Comparison of ENCODE assay signal across 26 cellular contexts in the genomic region with DNA sequence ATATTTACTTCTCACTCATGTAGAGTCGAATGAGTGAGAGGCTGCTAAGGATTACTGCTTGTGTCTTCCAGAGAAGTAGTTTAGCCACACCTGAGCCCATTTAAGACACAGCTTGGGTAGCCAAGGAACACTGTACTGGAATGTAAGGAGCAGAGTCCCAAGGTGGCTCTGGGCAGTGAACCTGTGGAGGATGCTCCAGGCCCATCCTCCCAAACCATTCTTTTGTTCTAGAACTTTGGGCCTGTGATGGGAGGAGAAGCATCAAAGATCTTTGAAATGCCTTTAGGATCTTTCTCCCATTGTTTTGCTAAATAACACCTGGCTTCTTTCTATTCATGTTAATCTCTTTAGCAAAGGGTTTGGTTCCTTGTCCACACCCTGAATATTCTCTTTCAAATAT.
"Had no signal": no experiment of that assay in that cellular context is flagged by ENCODE, and none has a peak within 500 bp of the region (broad histone marks: within the 10 kb centered on the region; RNA-seq: fewer than 3 reads in every experiment).

No MANE protein-coding gene starts in this region.

- H3K4me1 Mint-ChIP-seq: activated CD8-positive, alpha-beta memory T cell treated with anti-CD3 and anti-CD28 coated beads, Interleukin-2, amount 10 ng/mL, durations not matched to agents 7 days and 5 days; activated naive CD4-positive, alpha-beta T cell treated with anti-CD3 and anti-CD28 coated beads, Interleukin-2, amount 50 U/mL, for 24 hours; activated naive CD8-positive, alpha-beta T cell treated with anti-CD3 and anti-CD28 coated beads, Interleukin-2, amount 50 U/mL, for 24 hours; central memory CD8-positive, alpha-beta T cell had no signal

- H3K36me3 Mint-ChIP-seq: activated CD8-positive, alpha-beta memory T cell treated with anti-CD3 and anti-CD28 coated beads, Interleukin-2, amount 10 ng/mL, durations not matched to agents 7 days and 5 days; activated naive CD4-positive, alpha-beta T cell treated with anti-CD3 and anti-CD28 coated beads, Interleukin-2, amount 50 U/mL, for 24 hours; natural killer cell treated with Interleukin-12 subunit alpha and Interleukin-12 subunit beta and Interleukin-15 and Interleukin-18, amount 100 ng/mL, for 72 hours had no signal

- H3K4me3 ChIP-seq: breast epithelium, esophagus muscularis mucosa, heart left ventricle, left ventricle myocardium inferior, lung, mucosa of descending colon, tibial nerve had no signal

- H3K27ac Mint-ChIP-seq: activated CD8-positive, alpha-beta memory T cell treated with anti-CD3 and anti-CD28 coated beads, Interleukin-2, amount 10 ng/mL, durations not matched to agents 7 days and 5 days; activated CD8-positive, alpha-beta T cell treated with anti-CD3 and anti-CD28 coated beads, Interleukin-2, amount 10 ng/mL, durations not matched to agents 7 days and 5 days; activated naive CD4-positive, alpha-beta T cell treated with anti-CD3 and anti-CD28 coated beads, Interleukin-2, amount 50 U/mL, for 24 hours; activated naive CD8-positive, alpha-beta T cell treated with anti-CD3 and anti-CD28 coated beads, Interleukin-2, amount 50 U/mL, for 24 hours; activated T-helper 2 cell treated with anti-CD3 and anti-CD28 coated beads, Interferon-gamma antibody, Interleukin-2, Interleukin-4, amounts not matched to agents 10 μg/mL and 5 μg/mL and 100 μg/mL, durations not matched to agents 14 hours and 24 hours and 36 hours; dendritic cell treated with granulocyte-macrophage colony-stimulating factor and Interleukin-4, amounts not matched to agents 40 ng/mL and 50 ng/mL, for 4 days; natural killer cell treated with Interleukin-12 subunit alpha and Interleukin-12 subunit beta and Interleukin-15 and Interleukin-18, amount 100 ng/mL, for 72 hours; T-helper 1 cell treated with Interleukin-12 subunit alpha and Interleukin-12 subunit beta and Interleukin-4 antibody, amounts not matched to agents 30 μg/mL and 1 μg/mL, for 36 hours had no signal

- H3K9me3 ChIP-seq: breast epithelium, esophagus muscularis mucosa, heart left ventricle, left ventricle myocardium inferior, mucosa of descending colon, tibial nerve had no signal

- H3K4me3 Mint-ChIP-seq: activated CD8-positive, alpha-beta memory T cell treated with anti-CD3 and anti-CD28 coated beads, Interleukin-2, amount 10 ng/mL, durations not matched to agents 7 days and 5 days; activated CD8-positive, alpha-beta T cell treated with anti-CD3 and anti-CD28 coated beads, Interleukin-2, amount 10 ng/mL, durations not matched to agents 7 days and 5 days; activated naive CD4-positive, alpha-beta T cell treated with anti-CD3 and anti-CD28 coated beads, Interleukin-2, amount 50 U/mL, for 24 hours; activated naive CD8-positive, alpha-beta T cell treated with anti-CD3 and anti-CD28 coated beads, Interleukin-2, amount 50 U/mL, for 24 hours; central memory CD8-positive, alpha-beta T cell; dendritic cell treated with granulocyte-macrophage colony-stimulating factor and Interleukin-4, amounts not matched to agents 40 ng/mL and 50 ng/mL, for 4 days; natural killer cell treated with Interleukin-12 subunit alpha and Interleukin-12 subunit beta and Interleukin-15 and Interleukin-18, amount 100 ng/mL, for 72 hours; T-helper 1 cell treated with Interleukin-12 subunit alpha and Interleukin-12 subunit beta and Interleukin-4 antibody, amounts not matched to agents 30 μg/mL and 1 μg/mL, for 36 hours had no signal

- H3K9me3 Mint-ChIP-seq: activated naive CD4-positive, alpha-beta T cell treated with anti-CD3 and anti-CD28 coated beads, Interleukin-2, amount 50 U/mL, for 24 hours; activated naive CD8-positive, alpha-beta T cell treated with anti-CD3 and anti-CD28 coated beads, Interleukin-2, amount 50 U/mL, for 24 hours; activated T-helper 2 cell treated with anti-CD3 and anti-CD28 coated beads, Interferon-gamma antibody, Interleukin-2, Interleukin-4, amounts not matched to agents 10 μg/mL and 5 μg/mL and 100 μg/mL, durations not matched to agents 14 hours and 24 hours and 36 hours; dendritic cell treated with granulocyte-macrophage colony-stimulating factor and Interleukin-4, amounts not matched to agents 40 ng/mL and 50 ng/mL, for 4 days; T-helper 1 cell treated with Interleukin-12 subunit alpha and Interleukin-12 subunit beta and Interleukin-4 antibody, amounts not matched to agents 30 μg/mL and 1 μg/mL, for 36 hours had no signal

- H3K4me1 ChIP-seq: breast epithelium, esophagus muscularis mucosa, foreskin keratinocyte, heart left ventricle, left ventricle myocardium inferior, tibial nerve had no signal

- H3K36me3 ChIP-seq: breast epithelium, esophagus muscularis mucosa, heart left ventricle, left ventricle myocardium inferior, tibial nerve had no signal

- DNase-seq: activated CD4-positive, alpha-beta T cell treated with anti-CD3 and anti-CD28 coated beads, Interleukin-2, amount 50 U/mL, for 1 hour; activated CD8-positive, alpha-beta memory T cell treated with anti-CD3 and anti-CD28 coated beads, Interleukin-2, amount 10 ng/mL, durations not matched to agents 7 days and 5 days; activated CD8-positive, alpha-beta T cell treated with anti-CD3 and anti-CD28 coated beads, Interleukin-2, amount 10 ng/mL, durations not matched to agents 7 days and 5 days; activated naive CD8-positive, alpha-beta T cell treated with anti-CD3 and anti-CD28 coated beads, Interleukin-2, amount 50 U/mL, for 24 hours; activated T-cell treated with anti-CD3 and anti-CD28 coated beads, Interleukin-2, amount 50 U/mL, for 48 hours; foreskin keratinocyte; heart left ventricle; hypothalamus; islet precursor cell; left ventricle myocardium inferior; mucosa of descending colon; posterior cingulate gyrus; right cardiac atrium; stimulated activated CD4-positive, alpha-beta T cell treated with anti-CD3 and anti-CD28 coated beads, Interleukin-15, amount 100 ng/mL, for 24 hours; stimulated activated naive CD4-positive, alpha-beta T cell treated with Interleukin-2 at 50 U/mL for 16 hours; T1000 had no signal

- H3K27ac ChIP-seq: breast epithelium, esophagus muscularis mucosa, foreskin keratinocyte, heart left ventricle, left ventricle myocardium inferior, tibial nerve had no signal

- H3K27me3 Mint-ChIP-seq: activated CD8-positive, alpha-beta memory T cell treated with anti-CD3 and anti-CD28 coated beads, Interleukin-2, amount 10 ng/mL, durations not matched to agents 7 days and 5 days; activated naive CD4-positive, alpha-beta T cell treated with anti-CD3 and anti-CD28 coated beads, Interleukin-2, amount 50 U/mL, for 24 hours; activated naive CD8-positive, alpha-beta T cell treated with anti-CD3 and anti-CD28 coated beads, Interleukin-2, amount 50 U/mL, for 24 hours; central memory CD8-positive, alpha-beta T cell; dendritic cell treated with granulocyte-macrophage colony-stimulating factor and Interleukin-4, amounts not matched to agents 40 ng/mL and 50 ng/mL, for 4 days had no signal

- H3K27me3 ChIP-seq: esophagus muscularis mucosa, foreskin keratinocyte, heart left ventricle, tibial nerve had no signal
